Comparison of ENCODE assay signal across 23 cellular contexts in genomic region chr9:137697193-137697592, GRCh38.
A peak's percentile ranks its signal among the peaks of the same experiment; 100 is the strongest.
DNase-seq lines count a peak whose midpoint lies in the region; ATAC-seq, FAIRE-seq and TF ChIP-seq lines count a peak whose summit lies in the region.
"Had no signal": no experiment of that assay in that cellular context is flagged by ENCODE, and none has a peak within 500 bp of the region (broad histone marks: within the 10 kb centered on the region; RNA-seq: fewer than 3 reads in every experiment).

No MANE protein-coding gene starts in this region.

- H3K4me3 ChIP-seq in HEK293 (ENCODE audit: low read depth, low read length) (no peak overlapping the region), iPS-20b (ENCODE audit: low read length) (no peak overlapping the region)
- H3K4me3 ChIP-seq: BLaER1, K562, PC-9, SK-N-MC had no signal

- H3K9me3 ChIP-seq in HEK293 (ENCODE audit: control insufficient read depth, insufficient read depth, low read depth, low read length) (no peaks in the 10 kb centered on the region), iPS-20b (ENCODE audit: insufficient read depth, low read depth, low read length) (peaks cover 4% of the 10 kb centered on the region; the same call in 1 of the 2 replicates)

- no peaks in the 10 kb centered on the region for H3K9me3 Mint-ChIP-seq in stimulated activated memory B cell treated with anti-CD40 and anti-IgM and Interleukin-4, amounts not matched to agents 10 μg/mL and 1 μg/mL and 100 μg/mL, for 72 hours
- H3K9me3 Mint-ChIP-seq: CD4-positive, alpha-beta T cell had no signal

- no peak overlapping the region for H3K4me3 Mint-ChIP-seq in stimulated activated memory B cell treated with anti-CD40 and anti-IgM and Interleukin-4, amounts not matched to agents 10 μg/mL and 1 μg/mL and 100 μg/mL, for 72 hours
- H3K4me3 Mint-ChIP-seq: CD4-positive, alpha-beta T cell had no signal

- no peak overlapping the region for H3K27ac ChIP-seq in HEK293 (ENCODE audit: extremely low read depth, low read depth, low read length)
- H3K27ac ChIP-seq in VCaP: peak overlapping the region; percentile 74
- no peak overlapping the region for H3K27ac ChIP-seq in iPS-20b (ENCODE audit: low read length)
- H3K27ac ChIP-seq: BLaER1, PC-9, SK-N-MC had no signal

- H3K4me1 Mint-ChIP-seq in stimulated activated memory B cell treated with anti-CD40 and anti-IgM and Interleukin-4, amounts not matched to agents 10 μg/mL and 1 μg/mL and 100 μg/mL, for 72 hours: peaks cover 44% of the 10 kb centered on the region

- DNase-seq in activated naive CD4-positive, alpha-beta T cell treated with anti-CD3 and anti-CD28 coated beads, Interleukin-2, amount 50 U/mL, for 16 hours: no peak
- no peak for DNase-seq in GM19239 (ENCODE audit: insufficient read length, low spot score)
- DNase-seq: CD4-positive, alpha-beta T cell; COR-L47; GOT3; NCI-H1092; NCI-H1436; NCI-H1930; NCI-H2227 treated with DMSO at 0.1 percent for 48 hours; NCI-H510A; NCI-H748 treated with DMSO at 0.1 percent for 48 hours; PC-9; RPMI8226; SHP77 treated with DMSO at 0.1 percent for 48 hours had no signal

- H3K36me3 ChIP-seq in HEK293 (ENCODE audit: control insufficient read depth in 2 of 2, insufficient read depth in 1 of 2, low read length in 2 of 2) (no peaks in the 10 kb centered on the region), iPS-20b (ENCODE audit: insufficient read depth, low read depth, low read length) (0 out of 2 replicates have a peak, but pooled peaks cover 1% of the 10 kb centered on the region)

- peak overlapping the region; percentile 55 for H3K27ac Mint-ChIP-seq in stimulated activated memory B cell treated with anti-CD40 and anti-IgM and Interleukin-4, amounts not matched to agents 10 μg/mL and 1 μg/mL and 100 μg/mL, for 72 hours

- no peaks in the 10 kb centered on the region for H3K27me3 Mint-ChIP-seq in stimulated activated memory B cell treated with anti-CD40 and anti-IgM and Interleukin-4, amounts not matched to agents 10 μg/mL and 1 μg/mL and 100 μg/mL, for 72 hours
- H3K27me3 Mint-ChIP-seq: CD4-positive, alpha-beta T cell had no signal

- CTCF ChIA-PET in HEK293 (lab: Yijun Ruan, JAX): interaction anchor here (0.5 to 3.6 kb wide), 6 partner anchors 10 to 1026 kb away, joined by 3 to 23 read pairs (median 4); no protein-coding TSS in a partner anchor

- no peak for FAIRE-seq in GM19239 (lab: Jason Lieb, UNC)
- FAIRE-seq: GM12891, K562 had no signal

- H3K9ac ChIP-seq in iPS-20b (ENCODE audit: low read depth, low read length): 0 out of 2 replicates have a peak overlapping the region, but pooled peaks have one; percentile 18
- H3K9ac ChIP-seq: BLaER1 had no signal

- H3K36me3 Mint-ChIP-seq in stimulated activated memory B cell treated with anti-CD40 and anti-IgM and Interleukin-4, amounts not matched to agents 10 μg/mL and 1 μg/mL and 100 μg/mL, for 72 hours: peaks cover 35% of the 10 kb centered on the region

- no peak for ATAC-seq in stimulated activated memory B cell treated with anti-CD40 and anti-IgM and Interleukin-4, amounts not matched to agents 10 μg/mL and 1 μg/mL and 100 μg/mL, for 72 hours
- no peak for ATAC-seq in GM18907 (IDR thresholded peaks at IDR 0.05; ENCODE audit: unreplicated experiment)
- ATAC-seq: K562 had no signal

- no peaks in the 10 kb centered on the region for H3K4me1 ChIP-seq in HEK293 (ENCODE audit: control insufficient read depth, insufficient read depth, low read length)
- peaks cover 12% of the 10 kb centered on the region for H3K4me1 ChIP-seq in iPS-20b (ENCODE audit: insufficient read depth, low read length)

- POLR2A ChIA-PET in HEK293 (lab: Yijun Ruan, JAX): no interaction called here

- TF ChIP-seq CTCF in HEK293 (tag by site-specific recombination; IDR thresholded peaks at IDR 0.05) (no peak), VCaP (conservative IDR thresholded peaks at IDR 0.05) (no peak)

- H3K27me3 ChIP-seq in iPS-20b (ENCODE audit: insufficient read depth, low read length): no peaks in the 10 kb centered on the region
- H3K27me3 ChIP-seq: BLaER1 had no signal

TF ChIP-seq in HEK293, 187 proteins besides CTCF, POLR2A, EP300 and RAD21:
- TF ChIP-seq ZNF292 (tag by site-specific recombination; IDR thresholded peaks at IDR 0.05; ENCODE audit: borderline replicate concordance, low read depth) (no peak), ZNF18 (tag by site-specific recombination; IDR thresholded peaks at IDR 0.05) (no peak), PRDM4 (tag by site-specific recombination; IDR thresholded peaks at IDR 0.05) (peak; percentile 59; the same call in 1 of the 2 replicates), TSHZ1 (tag by site-specific recombination; IDR thresholded peaks at IDR 0.05; ENCODE audit: borderline replicate concordance) (no peak), HIC1 (tag by site-specific recombination; IDR thresholded peaks at IDR 0.05) (no peak), ZBTB17 (tag by site-specific recombination; IDR thresholded peaks at IDR 0.05) (peak; percentile 74), RBAK (tag by site-specific recombination; IDR thresholded peaks at IDR 0.05) (no peak), ZNF677 (tag by site-specific recombination; IDR thresholded peaks at IDR 0.05) (no peak)
